Comparison of ENCODE assay signal across 8 cellular contexts in genomic region chr9:112339886-112340285, GRCh38.
"Had no signal": no experiment of that assay in that cellular context is flagged by ENCODE, and none has a peak within 500 bp of the region (broad histone marks: within the 10 kb centered on the region; RNA-seq: fewer than 3 reads in every experiment).

No MANE protein-coding gene starts in this region.

- DNase-seq: GDM1, GF-D8 had no signal

- FAIRE-seq: G401.6, GM12878, GM12891, GM12892, GM18507, GM19239 had no signal

- ATAC-seq: GM12878 had no signal

- H3K4me3 ChIP-seq: GM12878 had no signal
